ENCODE assay signal across 32 cellular contexts in the genomic region with DNA sequence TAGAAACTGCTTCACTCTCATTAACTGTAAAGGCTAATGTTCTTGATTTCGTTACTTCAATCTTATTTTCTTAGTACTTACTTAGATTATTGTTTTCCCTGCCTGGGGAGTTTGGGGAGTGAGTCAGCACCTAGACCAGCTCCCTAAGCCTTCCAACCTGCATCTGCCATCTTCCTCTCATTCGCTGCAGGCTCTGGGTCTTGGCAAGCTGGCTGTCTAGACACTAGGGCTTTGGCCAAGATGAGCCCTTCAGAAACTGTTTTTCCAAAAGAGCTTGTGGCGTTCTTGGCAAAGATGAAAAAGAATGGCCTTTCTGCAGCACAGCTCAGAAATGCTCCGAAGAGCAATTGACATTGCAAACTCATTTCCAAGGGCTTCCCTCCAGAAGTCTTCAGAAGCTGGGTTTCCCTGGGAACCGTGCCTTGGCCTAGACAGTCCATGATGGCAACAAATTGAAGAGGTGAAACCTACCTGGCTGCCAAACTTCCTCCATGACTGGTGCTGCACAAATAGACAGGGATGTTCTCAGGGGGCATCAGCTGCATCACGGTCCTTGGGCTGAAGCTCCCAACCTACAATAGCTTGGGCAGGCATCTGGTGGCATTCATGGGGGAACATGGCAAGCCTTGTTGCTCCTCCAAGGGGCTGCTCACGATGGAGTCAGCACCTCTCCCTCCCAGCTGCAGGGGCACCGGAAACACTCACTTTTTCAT.
DNase-seq lines count a peak whose midpoint lies in the region; ATAC-seq and TF ChIP-seq lines count a peak whose summit lies in the region.
"Had no signal": no experiment of that assay in that cellular context is flagged by ENCODE, and none has a peak within 500 bp of the region (broad histone marks: within the 10 kb centered on the region; RNA-seq: fewer than 3 reads in every experiment).

No MANE protein-coding gene starts in this region.

- H3K4me3 ChIP-seq in right atrium auricular region (no peak overlapping the region), astrocyte of the cerebellum (ENCODE audit: low read depth, low read length) (no peak overlapping the region), aorta (ENCODE audit: low read length in 2 of 2) (no peak overlapping the region)
- H3K4me3 ChIP-seq: adrenal gland, colonic mucosa, left ventricle myocardium inferior, PC-9, thyroid gland, vagina had no signal

- intact Hi-C loops in Right ventricle myocardium superior (cut with DNase I) = no loop called here
- intact Hi-C loops in aorta (cut with DNase I) = loop anchor here (10.0 kb wide), 2 partner anchors 101 to 921 kb away; no protein-coding TSS in a partner anchor

- TF ChIP-seq CTCF in right atrium auricular region (IDR thresholded peaks at IDR 0.05) (no peak), astrocyte of the cerebellum (IDR thresholded peaks at IDR 0.05; ENCODE audit: low read depth, low read length, missing control alignments) (no peak)

- H3K27ac ChIP-seq in right atrium auricular region (no peak overlapping the region), aorta (ENCODE audit: low read depth in 1 of 2, low read length in 2 of 2) (no peak overlapping the region)
- H3K27ac ChIP-seq: adrenal gland, colonic mucosa, epithelial cell of prostate, left ventricle myocardium inferior, neutrophil, PC-9, thyroid gland, vagina had no signal

- H3K27me3 ChIP-seq in right atrium auricular region (no peaks in the 10 kb centered on the region), aorta (ENCODE audit: control insufficient read depth in 1 of 2, insufficient read depth in 2 of 2, low read length in 1 of 2) (no peaks in the 10 kb centered on the region)
- H3K27me3 ChIP-seq: adrenal gland, colonic mucosa, neutrophil, thyroid gland, vagina had no signal

- H3K9me3 ChIP-seq in right atrium auricular region (no peaks in the 10 kb centered on the region), aorta (ENCODE audit: control insufficient read depth, low read length) (no peaks in the 10 kb centered on the region)
- H3K9me3 ChIP-seq: adrenal gland, colonic mucosa, neutrophil, thyroid gland, vagina had no signal

- no peaks in the 10 kb centered on the region for H3K36me3 ChIP-seq in right atrium auricular region
- H3K36me3 ChIP-seq in aorta (ENCODE audit: control insufficient read depth in 1 of 2, insufficient read depth in 2 of 2, low read length in 1 of 2) = no peaks in the 10 kb centered on the region
- H3K36me3 ChIP-seq: adrenal gland, colonic mucosa, left ventricle myocardium inferior, neutrophil, thyroid gland, vagina had no signal

- ATAC-seq in Right ventricle myocardium superior (ENCODE audit: poor library complexity) = no peak
- ATAC-seq in aorta (ENCODE audit: low FRiP score) = no peak
- ATAC-seq: Right ventricle myocardium inferior; sciatic nerve; stimulated activated naive CD8-positive, alpha-beta T cell treated with anti-CD3 and anti-CD28 coated beads, Interleukin-15, amount 100 ng/mL, for 72 hours; T-helper 17 cell had no signal

- DNase-seq in right atrium auricular region (ENCODE audit: low spot score) (peak; percentile 57), Right ventricle myocardium superior (no peak), astrocyte of the cerebellum (ENCODE audit: low read depth) (peak; percentile 33), iris pigment epithelial cell (ENCODE audit: low read depth) (peak; percentile 20), aorta (peak; percentile 65 to 79), T-helper 2 cell (no peak), HK-2 (ENCODE audit: unreplicated experiment) (no peak), GM03348 (ENCODE audit: low spot score) (no peak)
- DNase-seq: activated CD4-positive, alpha-beta memory T cell treated with anti-CD3 and anti-CD28 coated beads for 36 hours; activated CD4-positive, alpha-beta T cell treated with anti-CD3 and anti-CD28 coated beads for 1 hour; activated naive CD4-positive, alpha-beta T cell treated with anti-CD3 and anti-CD28 coated beads, Interleukin-2, amount 10 ng/mL, durations not matched to agents 7 days and 5 days; CD4-positive, CD25-positive, alpha-beta regulatory T cell; colonic mucosa; DND-41; effector CD8-positive, alpha-beta T cell; H7; left ventricle myocardium inferior; MV-4-11; NCI-H1436 treated with DMSO at 0.1 percent for 48 hours; NCI-H510A treated with DMSO at 0.1 percent for 48 hours; NK-92 treated with Interleukin-12 subunit alpha and Interleukin-12 subunit beta, amount 100 ng/mL, for 24 hours; PC-9; stimulated activated CD8-positive, alpha-beta memory T cell treated with anti-CD3 and anti-CD28 coated beads, Interleukin-4, amount 100 ng/mL, for 48 hours; stimulated activated naive CD8-positive, alpha-beta T cell treated with anti-CD3 and anti-CD28 coated beads, Interleukin-15, amount 100 ng/mL, for 72 hours; T-helper 17 cell; thyroid gland had no signal

- H3K4me1 ChIP-seq in right atrium auricular region (no peaks in the 10 kb centered on the region), aorta (ENCODE audit: control insufficient read depth in 1 of 2, insufficient read depth in 2 of 2, low read length in 2 of 2) (no peaks in the 10 kb centered on the region)
- H3K4me1 ChIP-seq: adrenal gland, colonic mucosa, left ventricle myocardium inferior, thyroid gland, vagina had no signal

- in situ Hi-C loops in astrocyte of the cerebellum (cut with HindIII; ENCODE audit: low sequenced_read_pairs) = no loop called here

- 19 to 22% methylated on average over 8 of the region's 8 CpGs for WGBS in aorta, 2 donors

Comparison
In these comparisons a context has a peak if more than half of its experiments do, and no peak if none do; other contexts are left out.
1. DNase-seq: peak in right atrium auricular region (single experiment), astrocyte of the cerebellum (single experiment), iris pigment epithelial cell (single experiment) and aorta (2 of 2); none in Right ventricle myocardium superior (single experiment), T-helper 2 cell (0 of 5), HK-2 (single experiment) and GM03348 (single experiment).